In the genomic region with DNA sequence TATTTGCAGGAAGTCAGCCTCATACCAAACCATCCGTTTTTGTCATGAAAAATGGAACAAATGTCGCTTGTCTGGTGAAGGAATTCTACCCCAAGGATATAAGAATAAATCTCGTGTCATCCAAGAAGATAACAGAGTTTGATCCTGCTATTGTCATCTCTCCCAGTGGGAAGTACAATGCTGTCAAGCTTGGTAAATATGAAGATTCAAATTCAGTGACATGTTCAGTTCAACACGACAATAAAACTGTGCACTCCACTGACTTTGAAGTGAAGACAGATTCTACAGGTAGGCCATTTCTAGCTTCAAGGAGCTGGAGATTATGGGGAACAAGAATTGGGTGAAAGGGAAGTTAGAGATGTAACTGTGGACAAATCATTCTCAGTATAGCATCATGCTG, we compare ENCODE assay signal across 29 cellular contexts.
"Had no signal": no experiment of that assay in that cellular context is flagged by ENCODE, and none has a peak within 500 bp of the region (broad histone marks: within the 10 kb centered on the region; RNA-seq: fewer than 3 reads in every experiment).

No MANE protein-coding gene starts in this region.

- H3K27ac Mint-ChIP-seq: effector memory CD8-positive, alpha-beta T cell; memory B cell; naive B cell; nephron progenitor cell; stimulated activated effector memory CD8-positive, alpha-beta T cell treated with anti-CD3 and anti-CD28 coated beads, Interleukin-12 subunit alpha, Interleukin-12 subunit beta, amount 100 ng/mL, for 72 hours had no signal

- H3K4me1 Mint-ChIP-seq: stimulated activated effector memory CD8-positive, alpha-beta T cell treated with anti-CD3 and anti-CD28 coated beads, Interleukin-12 subunit alpha, Interleukin-12 subunit beta, amount 100 ng/mL, for 72 hours had no signal

- H3K27me3 ChIP-seq: ovary, sigmoid colon, testis, tibial artery, upper lobe of left lung had no signal

- H3K4me3 ChIP-seq: esophagus squamous epithelium, lung, mucosa of descending colon, ovary, psoas muscle, sigmoid colon, testis, tibial artery, upper lobe of left lung had no signal

- H3K27ac ChIP-seq: esophagus squamous epithelium, ovary, psoas muscle, sigmoid colon, testis, tibial artery, upper lobe of left lung had no signal

- H3K36me3 Mint-ChIP-seq: memory B cell, naive B cell had no signal

- H3K27me3 Mint-ChIP-seq: effector memory CD8-positive, alpha-beta T cell; memory B cell; naive B cell had no signal

- H3K9me3 Mint-ChIP-seq: effector memory CD8-positive, alpha-beta T cell; memory B cell; naive B cell; nephron progenitor cell; stimulated activated effector memory CD8-positive, alpha-beta T cell treated with anti-CD3 and anti-CD28 coated beads, Interleukin-12 subunit alpha, Interleukin-12 subunit beta, amount 100 ng/mL, for 72 hours had no signal

- H3K9me3 ChIP-seq: esophagus squamous epithelium, mucosa of descending colon, ovary, psoas muscle, sigmoid colon, testis, tibial artery, upper lobe of left lung had no signal

- DNase-seq: cortex of kidney; effector memory CD8-positive, alpha-beta T cell; erythroblast; esophagus squamous epithelium; foreskin melanocyte; glutamatergic neuron; kidney; mucosa of descending colon; naive B cell; nephron progenitor cell; occipital lobe; ovary; posterior cingulate gyrus; psoas muscle; right cardiac atrium; sigmoid colon; stimulated activated CD4-positive, alpha-beta T cell treated with anti-CD3 and anti-CD28 coated beads, Interleukin-2, amount 100 ng/mL, for 24 hours; stimulated activated CD4-positive, alpha-beta T cell treated with anti-CD3 and anti-CD28 coated beads, Interleukin-4, amount 100 ng/mL, for 24 hours; stimulated activated naive CD8-positive, alpha-beta T cell treated with anti-CD3 and anti-CD28 coated beads, Interleukin-15, Interleukin-2, amounts not matched to agents 100 U/mL and 50 U/mL, for 24 hours; substantia nigra; testis; tibial artery; upper lobe of left lung had no signal

- H3K4me3 Mint-ChIP-seq: effector memory CD8-positive, alpha-beta T cell; memory B cell; naive B cell; nephron progenitor cell; stimulated activated effector memory CD8-positive, alpha-beta T cell treated with anti-CD3 and anti-CD28 coated beads, Interleukin-12 subunit alpha, Interleukin-12 subunit beta, amount 100 ng/mL, for 72 hours had no signal

- H3K4me1 ChIP-seq: psoas muscle, testis, tibial artery had no signal

- FAIRE-seq: endometrium, kidney, urothelium cell line had no signal

- ATAC-seq: effector memory CD8-positive, alpha-beta T cell; left lobe of liver; mucosa of descending colon; psoas muscle; right cardiac atrium; stimulated activated effector memory CD8-positive, alpha-beta T cell treated with anti-CD3 and anti-CD28 coated beads, Interleukin-12 subunit alpha, Interleukin-12 subunit beta, amount 100 ng/mL, for 72 hours; stimulated activated naive CD8-positive, alpha-beta T cell treated with anti-CD3 and anti-CD28 coated beads, Interleukin-15, Interleukin-2, amounts not matched to agents 100 U/mL and 50 U/mL, for 24 hours had no signal

- H3K36me3 ChIP-seq: esophagus squamous epithelium, ovary, sigmoid colon, tibial artery, upper lobe of left lung had no signal
